In the genomic region with DNA sequence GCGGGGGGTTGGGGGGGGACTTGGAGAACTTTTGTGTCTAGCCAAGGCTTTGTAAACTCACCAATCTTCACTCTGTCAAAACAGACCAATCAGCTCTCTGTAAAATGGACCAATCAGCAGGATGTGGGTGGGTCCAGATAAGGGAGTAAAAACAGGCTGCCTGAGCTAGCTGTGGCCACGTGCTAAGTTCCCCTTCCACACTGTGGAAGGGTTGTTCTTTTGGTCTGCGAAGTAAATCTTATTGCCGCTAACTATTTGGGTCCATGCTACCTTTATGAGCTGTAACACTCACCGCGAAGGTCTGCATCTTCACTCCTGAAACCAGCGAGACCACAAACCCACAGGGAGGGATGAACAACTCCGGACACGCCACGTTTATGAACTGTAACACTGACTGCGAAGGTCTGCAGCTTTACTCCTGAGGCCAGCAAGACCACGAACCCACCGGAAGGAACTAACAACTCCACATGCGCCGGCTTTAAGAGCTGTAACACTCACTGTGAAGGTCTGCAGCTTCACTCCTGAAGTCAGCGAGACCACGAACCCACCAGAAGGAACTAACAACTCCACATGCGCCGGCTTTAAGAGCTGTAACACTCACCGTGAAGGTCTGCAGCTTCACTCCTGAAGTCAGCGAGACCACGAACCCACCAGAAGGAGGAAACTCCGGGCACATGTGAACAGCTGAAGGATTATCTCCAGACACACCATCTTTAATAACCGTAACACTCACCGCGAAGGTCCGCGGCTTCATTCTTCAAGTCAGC, we compare ENCODE assay signal across 8 cellular contexts.
DNase-seq lines count a peak whose midpoint lies in the region; ATAC-seq, FAIRE-seq and TF ChIP-seq lines count a peak whose summit lies in the region.
"Not testable (repeated sequence)": the region's sequence is repeated elsewhere in the genome, so short reads cannot be mapped to it uniquely, and the experiment has no call there.

No MANE protein-coding gene starts in this region.

- H3K9me3 ChIP-seq in CD4-positive, alpha-beta memory T cell (ENCODE audit: control insufficient read depth in 1 of 2, low read length in 2 of 2); K562 (replicated peaks; ENCODE audit: control insufficient read depth, insufficient read depth, low read depth, low read length): not testable (repeated sequence)

- H3K4me1 ChIP-seq in CD4-positive, alpha-beta memory T cell (ENCODE audit: insufficient read depth, low read length): peaks cover 15% of the 10 kb centered on the region
- not testable (repeated sequence) for H3K4me1 ChIP-seq in K562 (replicated peaks in 1 of 2; ENCODE audit: control insufficient read depth in 2 of 2, insufficient read depth in 2 of 2, low read length in 2 of 2)

- peak overlapping the region in 1 of 2 donors; percentile 30 for H3K4me3 ChIP-seq in CD4-positive, alpha-beta memory T cell (ENCODE audit: low read length in 2 of 2)
- peak overlapping the region; percentile 39 for H3K4me3 ChIP-seq in NB4 (ENCODE audit: low read depth, low read length)
- H3K4me3 ChIP-seq in K562: not testable (repeated sequence)

- CTCF ChIA-PET in CD4-positive, alpha-beta memory T cell (lab: Charles Lee; ENCODE audit: partially characterized antibody): interaction anchor here (0.8 kb wide), 1 partner anchor 12 kb away, joined by 3 read pairs; no protein-coding TSS in a partner anchor
- CTCF ChIA-PET in activated CD8-positive, alpha-beta T cell treated with anti-CD3 and anti-CD28 coated beads for 36 hours (lab: Charles Lee): interaction anchor here (1.0 to 1.6 kb wide), 2 partner anchors 32 to 43 kb away, joined by 3 read pairs; no protein-coding TSS in a partner anchor
- CTCF ChIA-PET in K562 (lab: Yijun Ruan, JAX; ENCODE audit: low intra/inter-chr PET ratio): not testable (repeated sequence)

- not testable (repeated sequence) for FAIRE-seq in K562 (lab: Jason Lieb, UNC)

- ATAC-seq in GM19035 (IDR thresholded peaks at IDR 0.05; ENCODE audit: unreplicated experiment): peak; percentile 73
- peak; percentile 73 for ATAC-seq in GM21737 (IDR thresholded peaks at IDR 0.05; ENCODE audit: unreplicated experiment)
- peak; percentile 81 for ATAC-seq in HG03103 (IDR thresholded peaks at IDR 0.05; ENCODE audit: low read depth, unreplicated experiment)
- ATAC-seq in activated CD8-positive, alpha-beta T cell treated with anti-CD3 and anti-CD28 coated beads for 36 hours: peak; percentile 83
- peak; percentile 78 for ATAC-seq in K562

- H3K36me3 Mint-ChIP-seq in CD4-positive, alpha-beta memory T cell; activated CD8-positive, alpha-beta T cell treated with anti-CD3 and anti-CD28 coated beads for 36 hours (ENCODE audit: low read depth): not testable (repeated sequence)

- not testable (repeated sequence) for BruUV-seq in K562 (replicated peaks; lab: Mats Ljungman, UMichigan)

- not testable (repeated sequence) for H3K79me2 ChIP-seq in K562 (ENCODE audit: control insufficient read depth, insufficient read depth, low read length)

- not testable (repeated sequence) for TF ChIP-seq CTCF in NB4 (IDR thresholded peaks at IDR 0.05; ENCODE audit: low read depth, low read length); activated CD8-positive, alpha-beta T cell treated with anti-CD3 and anti-CD28 coated beads for 36 hours (IDR thresholded peaks at IDR 0.05); K562 (IDR thresholded peaks at IDR 0.05 in 2 of 3, conservative IDR thresholded peaks at IDR 0.05 in 1 of 3; ENCODE audit: insufficient read depth in 2 of 3, low read depth in 1 of 3, low read length in 3 of 3)

- peak overlapping the region; percentile 57 for H2AFZ ChIP-seq in K562 (ENCODE audit: low read depth, low read length)

- H4K20me1 ChIP-seq in K562 (replicated peaks; ENCODE audit: control insufficient read depth, insufficient read depth, low read length): not testable (repeated sequence)

- not testable (repeated sequence) for TF ChIP-seq EP300 in K562 (IDR thresholded peaks at IDR 0.05; ENCODE audit: low read length)

- not testable (repeated sequence) for H3K27ac ChIP-seq in CD4-positive, alpha-beta memory T cell (ENCODE audit: low read depth, low read length); K562 (ENCODE audit: extremely low read depth, low read depth, low read length)

- intact Hi-C loops in CD4-positive, alpha-beta memory T cell (cut with micrococcal nuclease); activated CD8-positive, alpha-beta T cell treated with anti-CD3 and anti-CD28 coated beads for 36 hours (cut with micrococcal nuclease); K562 (cut with micrococcal nuclease): not testable (repeated sequence)

- not testable (repeated sequence) for H3K9me3 Mint-ChIP-seq in CD4-positive, alpha-beta memory T cell; activated CD8-positive, alpha-beta T cell treated with anti-CD3 and anti-CD28 coated beads for 36 hours

- H3K27me3 Mint-ChIP-seq in CD4-positive, alpha-beta memory T cell: peaks cover 13 to 14% of the 10 kb centered on the region in 2 donors
- peaks cover 14% of the 10 kb centered on the region for H3K27me3 Mint-ChIP-seq in activated CD8-positive, alpha-beta T cell treated with anti-CD3 and anti-CD28 coated beads for 36 hours

- in situ Hi-C loops in K562 (cut with MboI): not testable (repeated sequence)

- not testable (repeated sequence) for H3K27me3 ChIP-seq in CD4-positive, alpha-beta memory T cell (ENCODE audit: insufficient read depth, low read length); K562 (ENCODE audit: control insufficient read depth in 2 of 2, insufficient read depth in 2 of 2, low read length in 2 of 2)

- peak overlapping the region in 5 of 7 donors; percentile 0 to 81 (median 74) for H3K27ac Mint-ChIP-seq in CD4-positive, alpha-beta memory T cell
- H3K27ac Mint-ChIP-seq in activated CD8-positive, alpha-beta T cell treated with anti-CD3 and anti-CD28 coated beads for 36 hours: peak overlapping the region; percentile 57

- TF ChIP-seq RAD21 in K562 (CRISPR knock-in tag; conservative IDR thresholded peaks at IDR 0.05 in 1 of 2, IDR thresholded peaks at IDR 0.05 in 1 of 2): not testable (repeated sequence)

- H3K4me1 Mint-ChIP-seq in CD4-positive, alpha-beta memory T cell: peaks cover 15 to 23% (median 20%) of the 10 kb centered on the region in 4 donors
- H3K4me1 Mint-ChIP-seq in activated CD8-positive, alpha-beta T cell treated with anti-CD3 and anti-CD28 coated beads for 36 hours (ENCODE audit: low read depth): peaks cover 18% of the 10 kb centered on the region

- H3K36me3 ChIP-seq in CD4-positive, alpha-beta memory T cell (ENCODE audit: insufficient read depth, low read length); K562 (ENCODE audit: control insufficient read depth, insufficient read depth, low read length): not testable (repeated sequence)

- not testable (repeated sequence) for H3K4me2 ChIP-seq in K562 (ENCODE audit: insufficient read depth, low read length)

- POLR2A ChIA-PET in CD4-positive, alpha-beta memory T cell (lab: Charles Lee; ENCODE audit: partially characterized antibody); activated CD8-positive, alpha-beta T cell treated with anti-CD3 and anti-CD28 coated beads for 36 hours (lab: Charles Lee); K562 (lab: Yijun Ruan, JAX): not testable (repeated sequence)

- H3K9me1 ChIP-seq in K562 (ENCODE audit: control insufficient read depth, insufficient read depth, low read length): not testable (repeated sequence)

- H3K4me3 Mint-ChIP-seq in CD4-positive, alpha-beta memory T cell: peak overlapping the region; percentile 78 to 93 (median 87)
- peak overlapping the region; percentile 68 for H3K4me3 Mint-ChIP-seq in activated CD8-positive, alpha-beta T cell treated with anti-CD3 and anti-CD28 coated beads for 36 hours

- not testable (repeated sequence) for H3K9ac ChIP-seq in K562 (ENCODE audit: insufficient read depth in 1 of 2, low read depth in 2 of 2, low read length in 2 of 2)

- WGBS in K562 (ENCODE audit: insufficient coverage, low coverage, missing lambda C conversion rate): 50% methylated on average over 28 of the region's 28 CpGs

- DNase-seq in CD4-positive, alpha-beta memory T cell: peak in 2 of 5 donors; percentile 2 to 4
- peak; percentile 68 for DNase-seq in NB4 (ENCODE audit: low read depth)
- DNase-seq in activated CD8-positive, alpha-beta T cell treated with anti-CD3 and anti-CD28 coated beads for 36 hours: peak; percentile 65
- DNase-seq in K562 (ENCODE audit: extremely low read depth in 1 of 4, low spot score in 3 of 4): peak in 2 of 4 experiments; percentile 22 to 37
- peak; percentile 11 for DNase-seq in stimulated activated CD8-positive, alpha-beta memory T cell treated with anti-CD3 and anti-CD28 coated beads, Interleukin-12 subunit alpha, Interleukin-12 subunit beta, amount 100 ng/mL, for 1 hour (ENCODE audit: low read depth)

- not testable (repeated sequence) for TF ChIP-seq POLR2A in NB4 (IDR thresholded peaks at IDR 0.05; ENCODE audit: extremely low read depth, insufficient read length); K562 (conservative IDR thresholded peaks at IDR 0.05)

TF ChIP-seq in K562, 482 proteins besides CTCF, POLR2A, EP300 and RAD21 (continues in another document):
- TF ChIP-seq CBFB (CRISPR knock-in tag; IDR thresholded peaks at IDR 0.05) (0 out of 2 replicates have a peak, but pooled peaks have one; percentile 24), RBM25 (IDR thresholded peaks at IDR 0.05; ENCODE audit: low read depth, low read length, severe bottlenecking) (peak; percentile 53)
- TF ChIP-seq, protein P1, sequence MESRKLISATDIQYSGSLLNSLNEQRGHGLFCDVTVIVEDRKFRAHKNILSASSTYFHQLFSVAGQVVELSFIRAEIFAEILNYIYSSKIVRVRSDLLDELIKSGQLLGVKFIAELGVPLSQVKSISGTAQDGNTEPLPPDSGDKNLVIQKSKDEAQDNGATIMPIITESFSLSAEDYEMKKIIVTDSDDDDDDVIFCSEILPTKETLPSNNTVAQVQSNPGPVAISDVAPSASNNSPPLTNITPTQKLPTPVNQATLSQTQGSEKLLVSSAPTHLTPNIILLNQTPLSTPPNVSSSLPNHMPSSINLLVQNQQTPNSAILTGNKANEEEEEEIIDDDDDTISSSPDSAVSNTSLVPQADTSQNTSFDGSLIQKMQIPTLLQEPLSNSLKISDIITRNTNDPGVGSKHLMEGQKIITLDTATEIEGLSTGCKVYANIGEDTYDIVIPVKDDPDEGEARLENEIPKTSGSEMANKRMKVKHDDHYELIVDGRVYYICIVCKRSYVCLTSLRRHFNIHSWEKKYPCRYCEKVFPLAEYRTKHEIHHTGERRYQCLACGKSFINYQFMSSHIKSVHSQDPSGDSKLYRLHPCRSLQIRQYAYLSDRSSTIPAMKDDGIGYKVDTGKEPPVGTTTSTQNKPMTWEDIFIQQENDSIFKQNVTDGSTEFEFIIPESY (CRISPR knock-in tag; IDR thresholded peaks at IDR 0.05): 0 out of 2 replicates have a peak, but pooled peaks have one; percentile 23
- TF ChIP-seq, protein P2, sequence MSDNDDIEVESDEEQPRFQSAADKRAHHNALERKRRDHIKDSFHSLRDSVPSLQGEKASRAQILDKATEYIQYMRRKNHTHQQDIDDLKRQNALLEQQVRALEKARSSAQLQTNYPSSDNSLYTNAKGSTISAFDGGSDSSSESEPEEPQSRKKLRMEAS (CRISPR knock-in tag; IDR thresholded peaks at IDR 0.05): peak; percentile 59; the same call in 1 of the 2 replicates
